In genomic region chr6:31737315-31738047, GRCh38 we compare ENCODE assay signal across 8 cellular contexts. TPM values are rescaled to one million over a fixed set of nuclear protein-coding genes. Genes with fewer than 3 reads are reported as not detected.
A peak's percentile ranks its signal among the peaks of the same experiment; 100 is the strongest.
DNase-seq lines count a peak whose midpoint lies in the region; ATAC-seq and TF ChIP-seq lines count a peak whose summit lies in the region.

No MANE protein-coding gene starts in this region.

- no peak for TF ChIP-seq POLR2A in vagina (IDR thresholded peaks at IDR 0.05)

- H3K4me1 ChIP-seq in adipocyte (ENCODE audit: control insufficient read depth, insufficient read depth, low read length) = peaks cover 55% of the 10 kb centered on the region
- H3K4me1 ChIP-seq in lung (ENCODE audit: control insufficient read depth in 2 of 2, insufficient read depth in 2 of 2, low read length in 2 of 2) = peaks cover 0 to 17% of the 10 kb centered on the region in 2 donors
- H3K4me1 ChIP-seq in vagina = peaks cover 60% of the 10 kb centered on the region

- peak overlapping the region; percentile 47 to 98 for H3K27ac ChIP-seq in lung (ENCODE audit: low read depth in 1 of 2, low read length in 1 of 2)
- peak overlapping the region; percentile 96 for H3K27ac ChIP-seq in vagina

- TF ChIP-seq CTCF in GM06990 (IDR thresholded peaks at IDR 0.05; ENCODE audit: insufficient read depth, low read length, poor library complexity, severe bottlenecking) (no peak), lung (IDR thresholded peaks at IDR 0.05; ENCODE audit: control extremely low read depth, extremely low read depth) (no peak), vagina (IDR thresholded peaks at IDR 0.05) (no peak), GM13976 (IDR thresholded peaks at IDR 0.05; ENCODE audit: borderline replicate concordance, control extremely low read depth, extremely low read depth, insufficient read depth, missing control alignments) (no peak), GM20000 (IDR thresholded peaks at IDR 0.05; ENCODE audit: extremely low read depth, missing control alignments) (no peak)

- H3K36me3 ChIP-seq in GM06990 (ENCODE audit: control insufficient read depth, insufficient read depth, low read length) = peaks cover 9% of the 10 kb centered on the region
- H3K36me3 ChIP-seq in adipocyte (ENCODE audit: control insufficient read depth, insufficient read depth, low read length, severe bottlenecking) = peaks cover 15% of the 10 kb centered on the region
- peaks cover 4 to 11% of the 10 kb centered on the region in 2 donors for H3K36me3 ChIP-seq in lung (ENCODE audit: control insufficient read depth in 2 of 2, insufficient read depth in 2 of 2, low read length in 2 of 2)
- H3K36me3 ChIP-seq in vagina = peaks cover 3 to 18% of the 10 kb centered on the region in 2 donors

- H3K9me3 ChIP-seq in adipocyte (ENCODE audit: control insufficient read depth, low read length) = no peaks in the 10 kb centered on the region
- no peaks in the 10 kb centered on the region for H3K9me3 ChIP-seq in lung (ENCODE audit: control insufficient read depth in 2 of 2, insufficient read depth in 1 of 2, low read length in 1 of 2)
- no peaks in the 10 kb centered on the region for H3K9me3 ChIP-seq in vagina

- peak overlapping the region; percentile 15; the same call in 1 of the 2 replicates for H3K4me3 ChIP-seq in GM06990 (replicated peaks; ENCODE audit: low read depth, low read length)
- H3K4me3 ChIP-seq in adipocyte (ENCODE audit: low read length) = peak overlapping the region; percentile 38
- H3K4me3 ChIP-seq in lung = no peak overlapping the region
- peak overlapping the region in 1 of 2 donors; percentile 67 for H3K4me3 ChIP-seq in vagina

- WGBS in lung, 2 donors = 10 to 30% methylated on average over 7 of the region's 7 CpGs

- DNase-seq in GM06990 (ENCODE audit: extremely low read depth, insufficient read length) (no peak), NCI-H2029 (lab: John Stamatoyannopoulos, UW) (peak; percentile 51), adipocyte (ENCODE audit: low read depth) (no peak), lung (ENCODE audit: low spot score) (no peak), vagina (ENCODE audit: extremely low spot score in 2 of 2) (no peak), GM13976 (ENCODE audit: low spot score) (no peak), NCI-H1105 treated with DMSO at 0.1 percent for 48 hours (lab: John Stamatoyannopoulos, UW) (no peak), GM20000 (ENCODE audit: low spot score) (no peak)

- ATAC-seq in lung (ENCODE audit: insufficient read depth, low FRiP score) = no peak

- in situ Hi-C loops in GM13976 (cut with MboI; ENCODE audit: low sequenced_read_pairs, unreplicated experiment) = no loop called here

- intact Hi-C loops in vagina (cut with DNase I) = loop anchor here (5.0 to 10.0 kb wide), 3 partner anchors 53 to 75 kb away; partner anchors contain the start of genes LY6G5C and VARS1

- H3K27me3 ChIP-seq in GM06990 (replicated peaks; ENCODE audit: control insufficient read depth, insufficient read depth, low read length) (no peaks in the 10 kb centered on the region), adipocyte (replicated peaks; ENCODE audit: control insufficient read depth, insufficient read depth, low read length) (no peaks in the 10 kb centered on the region), lung (ENCODE audit: control insufficient read depth, insufficient read depth) (no peaks in the 10 kb centered on the region), vagina (no peaks in the 10 kb centered on the region)

- peak overlapping the region; percentile 52 for H3K9ac ChIP-seq in adipocyte (ENCODE audit: low read length)

RNA-seq across cellular contexts. Expression of gene CLIC1, which starts 1.2 kb away (rescaled TPM):
- total RNA-seq in lung (100 to 1,000 TPM; 231 to 368 TPM), vagina (250 TPM)
- polyA plus RNA-seq in lung = 100 to 1,000 TPM; 387 to 763 TPM

RNA-seq across cellular contexts. Expression of gene MSH5, which starts 2.3 kb away (rescaled TPM):
- 10 to 100 TPM; 11.6 to 17.8 TPM for total RNA-seq in lung
- 10 to 100 TPM in 1 of 2 donors, 1 to 10 TPM in 1; 4.5 to 15.1 TPM for polyA plus RNA-seq in lung
- 11.0 TPM for total RNA-seq in vagina

RNA-seq across cellular contexts. Expression of gene DDAH2, which starts 8.4 kb away (rescaled TPM):
- total RNA-seq in lung (10 to 100 TPM; 60.3 to 80.0 TPM), vagina (108 TPM)
- polyA plus RNA-seq in lung = 100 to 1,000 TPM; 103 to 130 TPM

RNA-seq across cellular contexts. Expression of gene MPIG6B, which starts 14.3 kb away (rescaled TPM):
- total RNA-seq in lung = 1 to 10 TPM in 1 of 2 donors, under 1 TPM in 1; 0.64 to 1.1 TPM
- polyA plus RNA-seq in lung = 1 to 10 TPM in 1 of 2 donors, under 1 TPM in 1; 0.45 to 2.3 TPM
- not detected for total RNA-seq in vagina

RNA-seq across cellular contexts. Expression of gene LY6G6C, which starts 15.9 kb away (rescaled TPM):
- total RNA-seq in lung (not detected), vagina (not detected)
- under 1 TPM; 0.14 to 0.16 TPM for polyA plus RNA-seq in lung
